26 cellular contexts compared by ENCODE assay signal in the genomic region with DNA sequence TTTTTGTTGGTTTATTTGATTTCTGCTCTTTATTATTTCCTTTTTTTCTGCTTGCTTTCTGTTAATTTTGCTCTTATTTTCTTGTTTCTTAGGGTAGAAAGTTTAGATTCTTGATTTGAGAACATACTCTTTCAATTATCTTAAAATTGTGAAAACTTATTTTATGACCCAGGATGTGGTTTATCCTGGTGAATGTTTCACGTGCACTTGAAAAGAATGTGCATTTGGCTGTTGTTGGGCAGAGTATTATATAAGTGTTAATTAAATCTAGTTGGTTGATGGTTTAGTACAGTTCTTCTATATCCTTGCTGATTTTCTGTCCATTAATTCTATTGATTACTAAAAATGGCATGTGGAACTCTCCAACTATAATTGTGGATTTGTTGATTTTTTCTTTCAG.
"Had no signal": no experiment of that assay in that cellular context is flagged by ENCODE, and none has a peak within 500 bp of the region (broad histone marks: within the 10 kb centered on the region; RNA-seq: fewer than 3 reads in every experiment).

No MANE protein-coding gene starts in this region.

- H3K4me3 Mint-ChIP-seq: natural killer cell; nephron; neural progenitor cell; stimulated activated effector memory CD8-positive, alpha-beta T cell treated with anti-CD3 and anti-CD28 coated beads, Interleukin-12 subunit alpha, Interleukin-12 subunit beta, amount 100 ng/mL, for 72 hours; stimulated activated naive B cell treated with anti-CD40 and anti-IgM and Interleukin-4, amounts not matched to agents 10 μg/mL and 1 μg/mL and 100 μg/mL, for 72 hours had no signal

- H3K27ac Mint-ChIP-seq: natural killer cell; nephron; neural progenitor cell; progenitor cell of endocrine pancreas; stimulated activated effector memory CD8-positive, alpha-beta T cell treated with anti-CD3 and anti-CD28 coated beads, Interleukin-12 subunit alpha, Interleukin-12 subunit beta, amount 100 ng/mL, for 72 hours; stimulated activated naive B cell treated with anti-CD40 and anti-IgM and Interleukin-4, amounts not matched to agents 10 μg/mL and 1 μg/mL and 100 μg/mL, for 72 hours had no signal

- H3K36me3 Mint-ChIP-seq: natural killer cell; neural progenitor cell; stimulated activated effector memory CD8-positive, alpha-beta T cell treated with anti-CD3 and anti-CD28 coated beads, Interleukin-12 subunit alpha, Interleukin-12 subunit beta, amount 100 ng/mL, for 72 hours; stimulated activated naive B cell treated with anti-CD40 and anti-IgM and Interleukin-4, amounts not matched to agents 10 μg/mL and 1 μg/mL and 100 μg/mL, for 72 hours had no signal

- DNase-seq: natural killer cell; occipital lobe; ovary; posterior cingulate gyrus; psoas muscle; right cardiac atrium; right lobe of liver; sigmoid colon; small intestine; stimulated activated CD4-positive, alpha-beta T cell treated with anti-CD3 and anti-CD28 coated beads, Interleukin-15, amount 100 ng/mL, for 24 hours; stimulated activated CD4-positive, alpha-beta T cell treated with anti-CD3 and anti-CD28 coated beads, Interleukin-2, amount 100 ng/mL, for 24 hours; stimulated activated CD4-positive, alpha-beta T cell treated with anti-CD3 and anti-CD28 coated beads, Interleukin-2, amount 100 ng/mL, for 48 hours; stimulated activated CD4-positive, alpha-beta T cell treated with anti-CD3 and anti-CD28 coated beads, Interleukin-4, amount 100 ng/mL, for 24 hours; stimulated activated naive B cell treated with anti-CD40 and anti-IgM and Interleukin-4, amounts not matched to agents 10 μg/mL and 1 μg/mL and 100 μg/mL, for 72 hours; stimulated activated naive CD4-positive, alpha-beta T cell treated with Interleukin-2 at 50 U/mL for 16 hours; stomach; thyroid gland; trophoblast cell; upper lobe of left lung had no signal

- ATAC-seq: natural killer cell; psoas muscle; right cardiac atrium; right lobe of liver; stimulated activated effector memory CD8-positive, alpha-beta T cell treated with anti-CD3 and anti-CD28 coated beads, Interleukin-12 subunit alpha, Interleukin-12 subunit beta, amount 100 ng/mL, for 72 hours; stimulated activated naive B cell treated with anti-CD40 and anti-IgM and Interleukin-4, amounts not matched to agents 10 μg/mL and 1 μg/mL and 100 μg/mL, for 72 hours had no signal

- H3K9me3 Mint-ChIP-seq: natural killer cell; stimulated activated effector memory CD8-positive, alpha-beta T cell treated with anti-CD3 and anti-CD28 coated beads, Interleukin-12 subunit alpha, Interleukin-12 subunit beta, amount 100 ng/mL, for 72 hours had no signal

- H3K4me3 ChIP-seq: neural progenitor cell, ovary, psoas muscle, right lobe of liver, sigmoid colon, stomach, thoracic aorta, thyroid gland, tibial nerve, upper lobe of left lung, vagina had no signal

- H3K4me1 Mint-ChIP-seq: nephron, neural progenitor cell had no signal
